8 cellular contexts compared by ENCODE assay signal in the genomic region with DNA sequence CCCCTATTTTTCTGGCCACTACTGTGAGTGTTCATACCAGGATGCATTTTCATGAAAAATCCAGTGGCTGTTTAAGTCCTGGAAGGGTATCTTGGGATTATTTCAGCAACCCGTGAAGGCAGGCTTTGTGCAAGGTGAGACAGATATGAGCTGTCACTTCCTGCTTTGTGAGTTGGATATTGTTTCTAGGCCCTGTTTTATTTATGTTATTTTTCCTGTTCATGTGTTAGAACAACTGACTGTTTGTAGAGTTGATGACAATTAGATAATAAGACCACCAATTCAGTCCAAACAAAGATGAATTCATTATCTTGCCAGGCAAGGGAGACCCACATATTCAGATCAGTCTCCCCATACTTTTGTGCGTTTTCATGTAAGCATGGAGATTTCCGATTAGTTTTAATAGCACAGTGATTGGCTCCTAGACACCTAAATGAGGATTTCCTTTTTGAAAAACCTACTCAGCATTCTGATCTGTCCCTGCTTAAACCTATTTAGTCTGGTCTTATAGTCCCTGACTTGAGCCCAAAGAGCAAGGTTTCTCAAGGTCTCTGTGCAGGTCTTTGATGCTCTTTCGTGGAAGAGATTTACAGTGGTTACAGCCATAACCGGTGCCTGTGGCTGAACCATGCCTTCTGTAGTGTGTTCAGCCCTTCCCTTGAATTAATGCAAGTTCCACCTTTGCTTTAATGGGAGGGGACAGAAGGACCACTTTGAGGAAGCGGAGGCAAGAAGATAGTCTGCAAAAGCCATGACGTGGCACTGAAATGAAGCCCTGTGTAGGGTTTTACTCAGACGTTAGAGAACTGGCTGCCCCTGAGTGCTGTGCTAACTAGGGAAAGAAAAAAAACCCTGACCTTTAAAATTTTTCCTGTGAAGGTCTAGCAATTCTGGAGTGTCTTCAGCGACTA. TPM values are rescaled to one million over a fixed set of nuclear protein-coding genes. Genes with fewer than 3 reads are reported as not detected.
DNase-seq lines count a peak whose midpoint lies in the region; ATAC-seq and TF ChIP-seq lines count a peak whose summit lies in the region.

No MANE protein-coding gene starts in this region.

- H3K9me3 ChIP-seq in AG04450 (ENCODE audit: control insufficient read depth, insufficient read depth, low read length) (no peaks in the 10 kb centered on the region), esophagus (ENCODE audit: control insufficient read depth in 2 of 2, insufficient read depth in 1 of 2, low read depth in 1 of 2, low read length in 1 of 2) (no peaks in the 10 kb centered on the region), ovary (no peaks in the 10 kb centered on the region)

- POLR2A ChIA-PET in AG04450 (lab: Yijun Ruan, JAX): interaction anchor here (0.6 to 1.3 kb wide), 4 partner anchors 28 to 103 kb away, joined by 3 to 9 read pairs (median 6); partner anchors contain the start of gene ZBTB38
- POLR2A ChIA-PET in activated CD4-positive, alpha-beta T cell treated with anti-CD3 and anti-CD28 coated beads, Interleukin-2, amount 10 ng/mL, durations not matched to agents 7 days and 5 days (lab: Charles Lee): interaction anchor here (1.2 kb wide), 1 partner anchor 8 kb away, joined by 6 read pairs; no protein-coding TSS in a partner anchor

- H3K4me3 ChIP-seq in AG04450 (ENCODE audit: low read depth, low read length) (no peak overlapping the region), esophagus (ENCODE audit: low read depth in 1 of 2, low read length in 2 of 2) (no peak overlapping the region), ovary (no peak overlapping the region)

- peaks cover 2 to 8% of the 10 kb centered on the region in 2 donors for H3K36me3 ChIP-seq in esophagus (ENCODE audit: control insufficient read depth in 2 of 2, insufficient read depth in 2 of 2, low read length in 1 of 2)
- H3K36me3 ChIP-seq in ovary: no peaks in the 10 kb centered on the region

- peak overlapping the region; percentile 100 for H3K27ac Mint-ChIP-seq in activated CD4-positive, alpha-beta T cell treated with anti-CD3 and anti-CD28 coated beads, Interleukin-2, amount 10 ng/mL, durations not matched to agents 7 days and 5 days

- peaks cover 67% of the 10 kb centered on the region for H3K4me1 Mint-ChIP-seq in activated CD4-positive, alpha-beta T cell treated with anti-CD3 and anti-CD28 coated beads, Interleukin-2, amount 10 ng/mL, durations not matched to agents 7 days and 5 days

- ATAC-seq in GM21786 (IDR thresholded peaks at IDR 0.05; ENCODE audit: unreplicated experiment): peak; percentile 32

- H3K27me3 ChIP-seq in AG04450 (ENCODE audit: control insufficient read depth, insufficient read depth, low read length) (no peaks in the 10 kb centered on the region), esophagus (ENCODE audit: control insufficient read depth in 1 of 2, insufficient read depth in 2 of 2, low read length in 2 of 2) (no peaks in the 10 kb centered on the region), ovary (no peaks in the 10 kb centered on the region)

- H3K27me3 Mint-ChIP-seq in activated CD4-positive, alpha-beta T cell treated with anti-CD3 and anti-CD28 coated beads, Interleukin-2, amount 10 ng/mL, durations not matched to agents 7 days and 5 days: no peaks in the 10 kb centered on the region

- H3K27ac ChIP-seq in AG04450 (ENCODE audit: low read depth, low read length) (peak overlapping the region; percentile 90), esophagus (ENCODE audit: low read depth in 2 of 2, low read length in 1 of 2) (peak overlapping the region; percentile 81 to 90), ovary (peak overlapping the region; percentile 58 to 90)

- H3K4me3 Mint-ChIP-seq in activated CD4-positive, alpha-beta T cell treated with anti-CD3 and anti-CD28 coated beads, Interleukin-2, amount 10 ng/mL, durations not matched to agents 7 days and 5 days: peak overlapping the region; percentile 69

- DNase-seq in AG04450 (ENCODE audit: low read depth, low spot score) (no peak), ovary (peak in 1 of 5 donors; percentile 41), NCI-H524 (lab: John Stamatoyannopoulos, UW) (no peak), GM20000 (ENCODE audit: low spot score) (no peak), NCI-H446 (lab: John Stamatoyannopoulos, UW) (no peak)
- peak; percentile 48 for DNase-seq in activated CD4-positive, alpha-beta T cell treated with anti-CD3 and anti-CD28 coated beads, Interleukin-2, amount 10 ng/mL, durations not matched to agents 7 days and 5 days

- no peak for TF ChIP-seq EP300 in ovary (IDR thresholded peaks at IDR 0.05)

- peaks cover 8% of the 10 kb centered on the region for H3K9me3 Mint-ChIP-seq in activated CD4-positive, alpha-beta T cell treated with anti-CD3 and anti-CD28 coated beads, Interleukin-2, amount 10 ng/mL, durations not matched to agents 7 days and 5 days

- H3K4me1 ChIP-seq in esophagus (ENCODE audit: control insufficient read depth in 2 of 2, insufficient read depth in 2 of 2, low read length in 1 of 2) (peaks cover 6 to 8% of the 10 kb centered on the region in 2 donors), ovary (ENCODE audit: insufficient read depth) (peaks cover 28% of the 10 kb centered on the region)

- CTCF ChIA-PET in AG04450 (lab: Charles Lee): interaction anchor here (0.7 to 2.2 kb wide), 6 partner anchors 13 to 108 kb away, joined by 3 to 18 read pairs (median 6); no protein-coding TSS in a partner anchor
- CTCF ChIA-PET in activated CD4-positive, alpha-beta T cell treated with anti-CD3 and anti-CD28 coated beads, Interleukin-2, amount 10 ng/mL, durations not matched to agents 7 days and 5 days (lab: Charles Lee): interaction anchor here (1.1 to 2.1 kb wide), 8 partner anchors 10 to 99 kb away, joined by 3 to 12 read pairs (median 4); no protein-coding TSS in a partner anchor

- TF ChIP-seq POLR2A in ovary (IDR thresholded peaks at IDR 0.05): no peak

- WGBS in esophagus, 2 donors: 35 to 51% methylated on average over 9 of the region's 9 CpGs
- 16 to 18% (median 16%) methylated on average over 9 of the region's 9 CpGs for WGBS in ovary, 3 donors

- no peak for TF ChIP-seq CTCF in AG04450 (IDR thresholded peaks at IDR 0.05; ENCODE audit: low read depth, low read length)
- TF ChIP-seq CTCF in ovary (IDR thresholded peaks at IDR 0.05): peak in 1 of 3 donors; percentile 10
- no peak for TF ChIP-seq CTCF in GM20000 (IDR thresholded peaks at IDR 0.05; ENCODE audit: extremely low read depth, missing control alignments)

- H3K36me3 Mint-ChIP-seq in activated CD4-positive, alpha-beta T cell treated with anti-CD3 and anti-CD28 coated beads, Interleukin-2, amount 10 ng/mL, durations not matched to agents 7 days and 5 days (ENCODE audit: low read depth): peaks cover 64% of the 10 kb centered on the region

- intact Hi-C loops in ovary (cut with DNase I): loop anchor here in 2 of 4 donors (5.0 kb wide), 2 partner anchors 39 to 44 kb away; partner anchors contain the start of gene ZBTB38 (in 1 of the 2)

RNA-seq across cellular contexts. Expression of gene ZBTB38, which starts 42.8 kb away (rescaled TPM):
- polyA plus RNA-seq in AG04450 (2011; rRNA removed) (85.1 and 97.1 TPM in 2 replicates), esophagus (1 to 10 TPM; 3.4 to 5.9 TPM), ovary (10 to 100 TPM; 23.2 to 43.0 TPM)
- 176 and 193 TPM in 2 replicates for polyA minus RNA-seq in AG04450 (2011; rRNA and poly(A)+ RNA removed)
- total RNA-seq in activated CD4-positive, alpha-beta T cell treated with anti-CD3 and anti-CD28 coated beads, Interleukin-2, amount 10 ng/mL, durations not matched to agents 7 days and 5 days: 10 to 100 TPM; 20.0 to 26.1 TPM
- total RNA-seq in ovary: 100 to 1,000 TPM in 2 of 7 donors, 10 to 100 TPM in 5; 77.5 to 125 (median 84.4) TPM
